15 cellular contexts compared by ENCODE assay signal in genomic region chr10:114556236-114557122, GRCh38.
DNase-seq lines count a peak whose midpoint lies in the region; ATAC-seq and TF ChIP-seq lines count a peak whose summit lies in the region.
"Had no signal": no experiment of that assay in that cellular context is flagged by ENCODE, and none has a peak within 500 bp of the region (broad histone marks: within the 10 kb centered on the region; RNA-seq: fewer than 3 reads in every experiment).

No MANE protein-coding gene starts in this region.

- H3K4me1 ChIP-seq in hepatocyte (ENCODE audit: insufficient read depth) (peaks cover 4% of the 10 kb centered on the region), lung (ENCODE audit: control insufficient read depth in 2 of 2, insufficient read depth in 2 of 2, low read length in 2 of 2) (peaks cover 7 to 35% of the 10 kb centered on the region in 2 donors)

- H3K27me3 Mint-ChIP-seq in activated T-helper 2 cell treated with anti-CD3 and anti-CD28 coated beads, Interferon-gamma antibody, Interleukin-2, Interleukin-4, amounts not matched to agents 10 μg/mL and 5 μg/mL and 100 μg/mL, durations not matched to agents 14 hours and 24 hours and 36 hours (ENCODE audit: low read depth): peaks cover 8% of the 10 kb centered on the region

- no peaks in the 10 kb centered on the region for H3K79me2 ChIP-seq in hepatocyte

- no peak for DNase-seq in Right ventricle myocardium inferior (ENCODE audit: missing footprints)
- DNase-seq in cardiac septum (ENCODE audit: low spot score): no peak
- DNase-seq in hepatocyte (ENCODE audit: low spot score): no peak
- no peak for DNase-seq in lung (ENCODE audit: low spot score)
- DNase-seq in mucosa of gallbladder (ENCODE audit: low spot score): no peak
- DNase-seq in DMS53 treated with DMSO at 0.1 percent for 48 hours (lab: John Stamatoyannopoulos, UW; ENCODE audit: unreplicated experiment): no peak
- DNase-seq in mesenteric fat pad (ENCODE audit: low spot score): no peak
- no peak for DNase-seq in activated T-helper 2 cell treated with anti-CD3 and anti-CD28 coated beads, Interferon-gamma antibody, Interleukin-2, Interleukin-4, amounts not matched to agents 10 μg/mL and 5 μg/mL and 100 μg/mL, durations not matched to agents 14 hours and 24 hours and 36 hours (ENCODE audit: low spot score)
- DNase-seq: 8988T; DMS 273 treated with DMSO at 0.1 percent for 48 hours; H7; IMR-90; NCI-H1694 treated with DMSO at 0.1 percent for 48 hours; NK-92 treated with Interleukin-12 subunit alpha and Interleukin-12 subunit beta, amount 100 ng/mL, for 24 hours had no signal

- WGBS in hepatocyte (ENCODE audit: low lambda C conversion rate, missing lambda C conversion rate): 88% methylated on average over 9 of the region's 9 CpGs
- 79 to 86% methylated on average over 9 of the region's 9 CpGs for WGBS in lung, 2 donors

- no peak overlapping the region for H3K4me2 ChIP-seq in hepatocyte

- intact Hi-C loops in Right ventricle myocardium inferior (cut with DNase I) (no loop called here), cardiac septum (cut with DNase I) (no loop called here)
- intact Hi-C loops in activated T-helper 2 cell treated with anti-CD3 and anti-CD28 coated beads, Interferon-gamma antibody, Interleukin-2, Interleukin-4, amounts not matched to agents 10 μg/mL and 5 μg/mL and 100 μg/mL, durations not matched to agents 14 hours and 24 hours and 36 hours (cut with micrococcal nuclease): no loop called here

- H3K27ac Mint-ChIP-seq in activated T-helper 2 cell treated with anti-CD3 and anti-CD28 coated beads, Interferon-gamma antibody, Interleukin-2, Interleukin-4, amounts not matched to agents 10 μg/mL and 5 μg/mL and 100 μg/mL, durations not matched to agents 14 hours and 24 hours and 36 hours: no peak overlapping the region

- H3K9me3 Mint-ChIP-seq in activated T-helper 2 cell treated with anti-CD3 and anti-CD28 coated beads, Interferon-gamma antibody, Interleukin-2, Interleukin-4, amounts not matched to agents 10 μg/mL and 5 μg/mL and 100 μg/mL, durations not matched to agents 14 hours and 24 hours and 36 hours: peaks cover 15% of the 10 kb centered on the region

- ATAC-seq in Right ventricle myocardium inferior (peak; percentile 49), lung (ENCODE audit: insufficient read depth, low FRiP score) (peak; percentile 23)

- H2AFZ ChIP-seq in hepatocyte: no peak overlapping the region

- TF ChIP-seq CTCF in hepatocyte (IDR thresholded peaks at IDR 0.05; ENCODE audit: poor library complexity) (no peak), lung (IDR thresholded peaks at IDR 0.05; ENCODE audit: control extremely low read depth, extremely low read depth) (no peak)

- no peak overlapping the region for H3K4me3 Mint-ChIP-seq in activated T-helper 2 cell treated with anti-CD3 and anti-CD28 coated beads, Interferon-gamma antibody, Interleukin-2, Interleukin-4, amounts not matched to agents 10 μg/mL and 5 μg/mL and 100 μg/mL, durations not matched to agents 14 hours and 24 hours and 36 hours (ENCODE audit: low read depth)

- no peaks in the 10 kb centered on the region for H3K9me2 ChIP-seq in hepatocyte (replicated peaks; ENCODE audit: insufficient read depth)

- no peak overlapping the region for H3K4me3 ChIP-seq in hepatocyte
- no peak overlapping the region for H3K4me3 ChIP-seq in lung

- no peaks in the 10 kb centered on the region for H3K4me1 Mint-ChIP-seq in activated T-helper 2 cell treated with anti-CD3 and anti-CD28 coated beads, Interferon-gamma antibody, Interleukin-2, Interleukin-4, amounts not matched to agents 10 μg/mL and 5 μg/mL and 100 μg/mL, durations not matched to agents 14 hours and 24 hours and 36 hours (ENCODE audit: low read depth)

- peaks cover 7% of the 10 kb centered on the region for H3K36me3 Mint-ChIP-seq in activated T-helper 2 cell treated with anti-CD3 and anti-CD28 coated beads, Interferon-gamma antibody, Interleukin-2, Interleukin-4, amounts not matched to agents 10 μg/mL and 5 μg/mL and 100 μg/mL, durations not matched to agents 14 hours and 24 hours and 36 hours (ENCODE audit: low read depth)

- H3K27me3 ChIP-seq in hepatocyte (no peaks in the 10 kb centered on the region), lung (ENCODE audit: control insufficient read depth, insufficient read depth) (no peaks in the 10 kb centered on the region)

- H3K36me3 ChIP-seq in hepatocyte (replicated peaks; ENCODE audit: insufficient read depth, low read depth) (no peaks in the 10 kb centered on the region), lung (ENCODE audit: control insufficient read depth in 2 of 2, insufficient read depth in 2 of 2, low read length in 2 of 2) (no peaks in the 10 kb centered on the region)

- H3K27ac ChIP-seq in hepatocyte (peak overlapping the region; percentile 17), lung (ENCODE audit: low read depth in 1 of 2, low read length in 1 of 2) (peak overlapping the region in 1 of 2 donors; percentile 68)
- H3K27ac ChIP-seq: HL-60 had no signal

- H4K20me1 ChIP-seq in hepatocyte (ENCODE audit: insufficient read depth, poor library complexity, severe bottlenecking): no peaks in the 10 kb centered on the region

- no peaks in the 10 kb centered on the region for H3K9me3 ChIP-seq in hepatocyte (ENCODE audit: low read depth)
- no peaks in the 10 kb centered on the region for H3K9me3 ChIP-seq in lung (ENCODE audit: control insufficient read depth in 2 of 2, insufficient read depth in 1 of 2, low read length in 1 of 2)
